14 cellular contexts compared by ENCODE assay signal in genomic region chr9:106830527-106831140, GRCh38. TPM values are rescaled to one million over a fixed set of nuclear protein-coding genes. Genes with fewer than 3 reads are reported as not detected.
DNase-seq lines count a peak whose midpoint lies in the region; ATAC-seq, FAIRE-seq and TF ChIP-seq lines count a peak whose summit lies in the region.
"Had no signal": no experiment of that assay in that cellular context is flagged by ENCODE, and none has a peak within 500 bp of the region (broad histone marks: within the 10 kb centered on the region; RNA-seq: fewer than 3 reads in every experiment).

No MANE protein-coding gene starts in this region.

- H3K36me3 ChIP-seq in GM12878 (ENCODE audit: control insufficient read depth in 2 of 2, insufficient read depth in 2 of 2, low read length in 1 of 2) = no peaks in the 10 kb centered on the region
- H3K36me3 ChIP-seq: BLaER1 treated with 17β-estradiol and CSF1 and Interleukin-3, amounts not matched to agents 10 nM and 100 nM had no signal

- no peaks in the 10 kb centered on the region for H3K79me2 ChIP-seq in GM12878 (ENCODE audit: control insufficient read depth, insufficient read depth, low read length)

- no peak overlapping the region for H2AFZ ChIP-seq in GM12878 (ENCODE audit: control insufficient read depth, low read depth, low read length)

- H3K4me1 ChIP-seq in GM12878 (ENCODE audit: control insufficient read depth, insufficient read depth, low read length) = no peaks in the 10 kb centered on the region

- TF ChIP-seq RAD21 in GM12878 (IDR thresholded peaks at IDR 0.05; ENCODE audit: insufficient read depth, low read depth, low read length) = no peak

- H3K9ac ChIP-seq in GM12878 (ENCODE audit: control insufficient read depth, insufficient read depth, low read length) = no peak overlapping the region
- H3K9ac ChIP-seq: BLaER1 treated with 17β-estradiol and CSF1 and Interleukin-3, amounts not matched to agents 10 nM and 100 nM had no signal

- no peak for FAIRE-seq in GM12878 (lab: Jason Lieb, UNC)

- H3K4me3 ChIP-seq in GM12878 (no peak overlapping the region), skeletal muscle cell (ENCODE audit: low read depth, low read length) (no peak overlapping the region)
- H3K4me3 ChIP-seq: BLaER1 treated with 17β-estradiol and CSF1 and Interleukin-3, amounts not matched to agents 10 nM and 100 nM had no signal

- H4K20me1 ChIP-seq in GM12878 (ENCODE audit: control insufficient read depth, insufficient read depth) = no peaks in the 10 kb centered on the region
- H4K20me1 ChIP-seq: BLaER1 treated with 17β-estradiol and CSF1 and Interleukin-3, amounts not matched to agents 10 nM and 100 nM had no signal

- peak; percentile 5 for DNase-seq in KBM-7
- no peak for DNase-seq in GM12878 (ENCODE audit: low read depth, low spot score)
- peak; percentile 60 for DNase-seq in left kidney (ENCODE audit: low read depth, low spot score)
- DNase-seq in skeletal muscle cell (ENCODE audit: low read depth) = peak; percentile 26
- no peak for DNase-seq in hippocampal formation (lab: John Stamatoyannopoulos, UW)
- no peak for DNase-seq in activated CD4-positive, alpha-beta T cell treated with anti-CD3 and anti-CD28 coated beads, Interleukin-2, amount 50 U/mL, for 48 hours
- no peak for DNase-seq in NCI-H510A treated with DMSO at 0.1 percent for 48 hours (lab: John Stamatoyannopoulos, UW)
- no peak for DNase-seq in HK-2 (ENCODE audit: unreplicated experiment)
- DNase-seq: activated T-cell treated with anti-CD3 and anti-CD28 coated beads, Interleukin-2, amount 50 U/mL, for 24 hours; anterior cingulate cortex; foreskin fibroblast; islet precursor cell; T-helper 1 cell had no signal

- in situ Hi-C loops in KBM-7 (cut with MboI; ENCODE audit: low pct_unique_long_range_greater_than_20kb, low sequenced_read_pairs) (no loop called here), GM12878 (cut with MboI) (no loop called here)

- TF ChIP-seq CTCF in GM12878 (IDR thresholded peaks at IDR 0.05 in 2 of 3, conservative IDR thresholded peaks at IDR 0.05 in 1 of 3; ENCODE audit: control insufficient read depth in 2 of 3, extremely low read depth in 1 of 3, insufficient read depth in 1 of 3, low read depth in 3 of 3, low read length in 3 of 3) = no peak

- H3K27ac ChIP-seq in GM12878 (ENCODE audit: control insufficient read depth, insufficient read depth) = no peak overlapping the region

- SMC1A ChIA-PET in GM12878 (lab: Charles Lee; ENCODE audit: uncharacterized antibody, unreplicated experiment) = interaction anchor here (1.8 kb wide), 1 partner anchor 11 kb away, joined by 4 read pairs; no protein-coding TSS in a partner anchor

- TF ChIP-seq POLR2A in GM12878 (IDR thresholded peaks at IDR 0.05; ENCODE audit: low read depth, low read length) = no peak

- peak; percentile 29; the same call in 2 of the 3 replicates for ATAC-seq in GM12878

- no TSS peak for BruUV-seq in GM12878 (replicated peaks; lab: Mats Ljungman, UMichigan)

- CTCF ChIA-PET in GM12878 (lab: Yijun Ruan, JAX) = no interaction called here

- H3K27me3 ChIP-seq in GM12878 (replicated peaks in 1 of 2; ENCODE audit: control insufficient read depth in 2 of 2, insufficient read depth in 2 of 2, low read length in 1 of 2) = no peaks in the 10 kb centered on the region
- H3K27me3 ChIP-seq: BLaER1 treated with 17β-estradiol and CSF1 and Interleukin-3, amounts not matched to agents 10 nM and 100 nM had no signal

- H3K9me3 ChIP-seq in GM12878 (replicated peaks; ENCODE audit: control insufficient read depth, insufficient read depth, low read length) = no peaks in the 10 kb centered on the region

- no peak overlapping the region for H3K4me2 ChIP-seq in GM12878 (ENCODE audit: control insufficient read depth, insufficient read depth)

- WGBS in GM12878 (ENCODE audit: insufficient coverage, insufficient replicate concordance, low lambda C conversion rate, missing lambda C conversion rate) = 23% methylated on average over 4 of the region's 4 CpGs

- RAD21 ChIA-PET in GM12878 (lab: Charles Lee; ENCODE audit: unreplicated experiment) = no interaction called here

- no peak for TF ChIP-seq EP300 in GM12878 (IDR thresholded peaks at IDR 0.05; ENCODE audit: borderline replicate concordance in 1 of 2, control insufficient read depth in 1 of 2, low read depth in 2 of 2, low read length in 2 of 2)

- intact Hi-C loops in GM12878 (cut with micrococcal nuclease; ENCODE audit: unreplicated experiment) = no loop called here

- POLR2A ChIA-PET in GM12878 (lab: Charles Lee) = no interaction called here

TF ChIP-seq in GM12878, 131 proteins besides CTCF, POLR2A, EP300 and RAD21:
- no peak for TF ChIP-seq SIX5 (IDR thresholded peaks at IDR 0.05; ENCODE audit: low read depth, low read length, severe bottlenecking)
- no peak for TF ChIP-seq SMC3 (IDR thresholded peaks at IDR 0.05; ENCODE audit: borderline replicate concordance, low read length)
- no peak for TF ChIP-seq JUNB (IDR thresholded peaks at IDR 0.05)
- TF ChIP-seq CHD2 (IDR thresholded peaks at IDR 0.05; ENCODE audit: borderline replicate concordance, low read depth, low read length) = no peak
- TF ChIP-seq MTA3 (IDR thresholded peaks at IDR 0.05; ENCODE audit: borderline replicate concordance, low read length) = no peak
- no peak for TF ChIP-seq NR2F1 (conservative IDR thresholded peaks at IDR 0.05)
- TF ChIP-seq NFYA (IDR thresholded peaks at IDR 0.05; ENCODE audit: borderline replicate concordance, low read depth, low read length) = no peak
- TF ChIP-seq ZBTB33 (IDR thresholded peaks at IDR 0.05) = no peak
- no peak for TF ChIP-seq ZBED1 (IDR thresholded peaks at IDR 0.05; ENCODE audit: borderline replicate concordance)

RNA-seq across cellular contexts. Expression of gene ZNF462, which starts 32.3 kb away (rescaled TPM):
- total RNA-seq in GM12878 (2013; cell fraction: nucleolus; rRNA removed) = 85.2 and 85.6 TPM in 2 replicates
- total RNA-seq in GM12878 (2014; rRNA removed) (0.71 and 1.5 TPM in 2 replicates), GM12878 (2014; rRNA removed; fragmentation: Illumina TruSeq; extraction: Trizol) (0.74 and 0.76 TPM in 2 replicates), GM12878 (2021) (1.7 and 3.2 TPM in 2 replicates)
- 0.07 TPM for polyA plus RNA-seq in GM12878 (2011; ENCODE audit: low read depth)
- polyA plus RNA-seq in GM12878 (2011; rRNA removed) (8.9 and 13.7 TPM in 2 replicates), GM12878 (2014; fragmentation: Illumina TruSeq; extraction: Trizol) (0.51 and 1.3 TPM in 2 replicates), GM12878 (2014; fragmentation: Nextera tagmentation; extraction: Ambion mirVana) (under 1 TPM; 0.27 to 0.42 TPM), GM12878 (2014; rRNA removed) (0.40 and 0.81 TPM in 2 replicates), GM12878 (2016; fragmentation: Nextera tagmentation; extraction: Ambion mirVana) (under 1 TPM; 0.32 to 0.59 TPM)
- polyA plus RNA-seq in GM12878 (2011; cell fraction: cytosol; rRNA removed) = 11.4 and 17.7 TPM in 2 replicates
- 26.6 and 27.7 TPM in 2 replicates for polyA plus RNA-seq in GM12878 (2011; cell fraction: nucleus; rRNA removed)
- polyA plus RNA-seq in GM12878 (2012) = 0.05 and 0.07 TPM in 2 replicates
- polyA minus RNA-seq in GM12878 (2011; rRNA and poly(A)+ RNA removed) = 35.2 and 49.9 TPM in 2 replicates
- polyA minus RNA-seq in GM12878 (2011; cell fraction: cytosol; rRNA and poly(A)+ RNA removed) = 26.5 and 36.1 TPM in 2 replicates
- polyA minus RNA-seq in GM12878 (2011; cell fraction: nucleus; rRNA and poly(A)+ RNA removed) = 50.5 and 80.2 TPM in 2 replicates

Comparison
In these comparisons a context has a peak if more than half of its experiments do, and no peak if none do; other contexts are left out.
1. DNase-seq: peak in KBM-7 (single experiment), left kidney (single experiment) and skeletal muscle cell (single experiment); none in GM12878 (single experiment), hippocampal formation (0 of 2), activated CD4-positive, alpha-beta T cell treated with anti-CD3 and anti-CD28 coated beads, Interleukin-2, amount 50 U/mL, for 48 hours (0 of 2), NCI-H510A treated with DMSO at 0.1 percent for 48 hours (single experiment) and HK-2 (single experiment).